ENCODE assay signal across 28 cellular contexts in the genomic region with DNA sequence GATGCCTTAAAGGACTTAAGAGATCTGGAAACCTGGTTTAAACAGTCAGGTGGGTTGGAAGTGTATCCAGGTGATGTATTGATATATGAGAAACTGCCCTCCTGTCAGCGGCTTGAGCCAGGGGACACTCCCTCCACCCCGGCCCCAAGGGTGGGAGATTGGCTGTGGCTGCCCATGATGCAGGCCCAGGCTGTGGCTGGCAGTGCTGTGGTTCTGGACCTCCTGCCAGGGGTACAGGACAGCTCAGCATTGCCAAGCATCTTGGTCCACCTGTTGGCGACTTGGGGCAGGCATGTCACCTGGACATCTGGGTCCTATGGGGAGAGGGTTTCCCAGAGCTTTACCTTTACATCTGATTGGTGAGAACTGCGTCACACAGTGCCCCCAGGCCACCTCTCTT.
"Had no signal": no experiment of that assay in that cellular context is flagged by ENCODE, and none has a peak within 500 bp of the region (broad histone marks: within the 10 kb centered on the region; RNA-seq: fewer than 3 reads in every experiment).

No MANE protein-coding gene starts in this region.

- H3K36me3 ChIP-seq: ovary, prostate gland, right atrium auricular region, right lobe of liver, sigmoid colon, suprapubic skin, tibial artery, transverse colon, upper lobe of left lung, vagina had no signal

- H3K27me3 Mint-ChIP-seq: naive thymus-derived CD4-positive, alpha-beta T cell; stimulated activated naive B cell treated with anti-CD40 and anti-IgM and Interleukin-4, amounts not matched to agents 10 μg/mL and 1 μg/mL and 100 μg/mL, for 72 hours; stimulated activated naive CD8-positive, alpha-beta T cell treated with anti-CD3 and anti-CD28 coated beads, Interleukin-15, Interleukin-2, amounts not matched to agents 100 ng/mL and 50 ng/mL, for 24 hours had no signal

- H3K9me3 Mint-ChIP-seq: natural killer cell; neural crest cell; stimulated activated effector memory CD8-positive, alpha-beta T cell treated with anti-CD3 and anti-CD28 coated beads, Interleukin-12 subunit alpha, Interleukin-12 subunit beta, amount 100 ng/mL, for 72 hours; stimulated activated naive CD8-positive, alpha-beta T cell treated with anti-CD3 and anti-CD28 coated beads, Interleukin-15, Interleukin-2, amounts not matched to agents 100 ng/mL and 50 ng/mL, for 24 hours had no signal

- H3K36me3 Mint-ChIP-seq: stimulated activated effector memory CD8-positive, alpha-beta T cell treated with anti-CD3 and anti-CD28 coated beads, Interleukin-12 subunit alpha, Interleukin-12 subunit beta, amount 100 ng/mL, for 72 hours had no signal

- H3K9ac ChIP-seq: parathyroid adenoma had no signal

- H3K27me3 ChIP-seq: ovary, right atrium auricular region, right lobe of liver, sigmoid colon, stomach, suprapubic skin, testis, tibial artery, transverse colon, upper lobe of left lung, vagina had no signal

- H2AFZ ChIP-seq: parathyroid adenoma had no signal

- H3K4me3 Mint-ChIP-seq: naive thymus-derived CD4-positive, alpha-beta T cell; natural killer cell; nephron progenitor cell; neural crest cell; stimulated activated effector memory CD8-positive, alpha-beta T cell treated with anti-CD3 and anti-CD28 coated beads, Interleukin-12 subunit alpha, Interleukin-12 subunit beta, amount 100 ng/mL, for 72 hours; stimulated activated naive B cell treated with anti-CD40 and anti-IgM and Interleukin-4, amounts not matched to agents 10 μg/mL and 1 μg/mL and 100 μg/mL, for 72 hours; stimulated activated naive CD8-positive, alpha-beta T cell treated with anti-CD3 and anti-CD28 coated beads, Interleukin-15, Interleukin-2, amounts not matched to agents 100 ng/mL and 50 ng/mL, for 24 hours had no signal

- H3K4me1 ChIP-seq: parathyroid adenoma, prostate gland, right atrium auricular region, right lobe of liver had no signal

- H3K79me2 ChIP-seq: parathyroid adenoma had no signal

- DNase-seq: naive thymus-derived CD4-positive, alpha-beta T cell; natural killer cell; nephron progenitor cell; occipital lobe; retina; right lobe of liver; sigmoid colon; small intestine; stimulated activated CD4-positive, alpha-beta T cell treated with anti-CD3 and anti-CD28 coated beads, Interleukin-15, amount 100 ng/mL, for 24 hours; stimulated activated CD4-positive, alpha-beta T cell treated with anti-CD3 and anti-CD28 coated beads, Interleukin-2, amount 100 ng/mL, for 24 hours; stimulated activated CD4-positive, alpha-beta T cell treated with anti-CD3 and anti-CD28 coated beads, Interleukin-2, amount 100 ng/mL, for 48 hours; stimulated activated CD4-positive, alpha-beta T cell treated with anti-CD3 and anti-CD28 coated beads, Interleukin-4, amount 100 ng/mL, for 24 hours; stimulated activated naive B cell treated with anti-CD40 and anti-IgM and Interleukin-4, amounts not matched to agents 10 μg/mL and 1 μg/mL and 100 μg/mL, for 72 hours; stimulated activated naive CD4-positive, alpha-beta T cell treated with Interleukin-2 at 50 U/mL for 16 hours; stomach; testis; tibial artery; transverse colon had no signal

- H3K27ac Mint-ChIP-seq: naive thymus-derived CD4-positive, alpha-beta T cell; natural killer cell; stimulated activated effector memory CD8-positive, alpha-beta T cell treated with anti-CD3 and anti-CD28 coated beads, Interleukin-12 subunit alpha, Interleukin-12 subunit beta, amount 100 ng/mL, for 72 hours; stimulated activated naive CD8-positive, alpha-beta T cell treated with anti-CD3 and anti-CD28 coated beads, Interleukin-15, Interleukin-2, amounts not matched to agents 100 ng/mL and 50 ng/mL, for 24 hours had no signal

- H3K27ac ChIP-seq: parathyroid adenoma, prostate gland, right atrium auricular region, right lobe of liver, sigmoid colon, stomach, suprapubic skin, transverse colon, upper lobe of left lung, vagina had no signal

- H3K4me3 ChIP-seq: ovary, prostate gland, right atrium auricular region, right lobe of liver, sigmoid colon, stomach, suprapubic skin, testis, tibial artery, transverse colon, upper lobe of left lung, vagina had no signal

- H3K9me3 ChIP-seq: ovary, prostate gland, right atrium auricular region, right lobe of liver, sigmoid colon, stomach, suprapubic skin, testis, tibial artery, transverse colon, upper lobe of left lung, vagina had no signal
